27 cellular contexts compared by ENCODE assay signal in genomic region chr9:122844137-122844536, GRCh38. TPM values are rescaled to one million over a fixed set of nuclear protein-coding genes. Genes with fewer than 3 reads are reported as not detected.
"Had no signal": no experiment of that assay in that cellular context is flagged by ENCODE, and none has a peak within 500 bp of the region (broad histone marks: within the 10 kb centered on the region; RNA-seq: fewer than 3 reads in every experiment).

No MANE protein-coding gene starts in this region.

- ATAC-seq: activated CD4-positive, CD25-positive, alpha-beta regulatory T cell treated with anti-CD3 and anti-CD28 coated beads, Interleukin-2, amount 50 U/mL, for 24 hours; activated CD8-positive, alpha-beta T cell treated with anti-CD3 and anti-CD28 coated beads for 36 hours; activated naive CD4-positive, alpha-beta T cell treated with anti-CD3 and anti-CD28 coated beads, Interleukin-2, amount 50 U/mL, for 72 hours; Panc1; Right ventricle myocardium inferior; T-cell had no signal

- H3K9me3 ChIP-seq: breast epithelium, MG63 had no signal

- H3K27ac ChIP-seq: breast epithelium, KMS-11 had no signal

- H3K27me3 Mint-ChIP-seq: activated CD8-positive, alpha-beta T cell treated with anti-CD3 and anti-CD28 coated beads for 36 hours; T-cell had no signal

- H3K4me3 Mint-ChIP-seq: activated CD8-positive, alpha-beta T cell treated with anti-CD3 and anti-CD28 coated beads for 36 hours; T-cell had no signal

- H3K9me3 Mint-ChIP-seq: activated CD8-positive, alpha-beta T cell treated with anti-CD3 and anti-CD28 coated beads for 36 hours had no signal

- H3K27me3 ChIP-seq: breast epithelium had no signal

- DNase-seq: activated CD4-positive, alpha-beta T cell treated with anti-CD3 and anti-CD28 coated beads for 4 hours; activated CD8-positive, alpha-beta memory T cell treated with anti-CD3 and anti-CD28 coated beads, Interleukin-2, amount 50 U/mL, for 4 hours; activated CD8-positive, alpha-beta T cell treated with anti-CD3 and anti-CD28 coated beads for 36 hours; activated T-cell treated with anti-CD3 and anti-CD28 coated beads, Interleukin-2, amount 50 U/mL, for 1 hour; aorta; central memory CD4-positive, alpha-beta T cell; MG63; NCI-H1105; NCI-H1436; NCI-H1694 treated with DMSO at 0.1 percent for 48 hours; NCI-H2029 treated with DMSO at 0.1 percent for 48 hours; NCI-H345; NCI-H510A; NCI-H526 treated with DMSO at 0.1 percent for 48 hours; NCI-H82; RPMI8226; T-cell; T-helper 2 cell; T1000 had no signal

RNA-seq across cellular contexts. Expression of gene OR1K1, which starts 44.2 kb away (rescaled TPM):
- total RNA-seq: activated CD8-positive, alpha-beta T cell treated with anti-CD3 and anti-CD28 coated beads for 36 hours; activated naive CD4-positive, alpha-beta T cell treated with anti-CD3 and anti-CD28 coated beads, Interleukin-2, amount 50 U/mL, for 72 hours; aorta; breast epithelium; chondrocyte; OCI-LY7; Right ventricle myocardium inferior; T-cell had no signal
- polyA plus RNA-seq: aorta had no signal

RNA-seq across cellular contexts. Expression of gene OR5C1, which starts 55.4 kb away (rescaled TPM):
- total RNA-seq: activated CD8-positive, alpha-beta T cell treated with anti-CD3 and anti-CD28 coated beads for 36 hours; activated naive CD4-positive, alpha-beta T cell treated with anti-CD3 and anti-CD28 coated beads, Interleukin-2, amount 50 U/mL, for 72 hours; aorta; breast epithelium; chondrocyte; OCI-LY7; Right ventricle myocardium inferior; T-cell had no signal
- polyA plus RNA-seq: aorta had no signal
